ENCODE assay signal across 22 cellular contexts in the genomic region with DNA sequence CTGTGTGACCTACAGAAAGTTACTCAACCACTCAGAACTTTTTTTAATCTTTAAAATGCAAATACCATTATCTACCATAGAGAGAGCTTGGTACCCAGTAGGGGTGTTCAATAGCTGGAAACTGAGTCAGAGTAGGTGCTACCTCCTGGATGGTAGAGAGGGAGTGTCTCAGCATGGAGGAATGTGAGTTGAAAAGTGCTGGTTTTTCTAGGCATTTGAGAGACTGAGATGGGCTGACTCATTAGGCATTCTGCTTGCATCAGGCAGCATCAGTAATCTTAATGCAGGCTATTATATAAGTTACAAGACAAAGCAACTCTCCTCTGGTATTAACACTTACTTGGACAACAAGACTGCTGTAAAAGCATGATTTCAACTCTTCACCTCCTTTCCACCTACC.
DNase-seq lines count a peak whose midpoint lies in the region; FAIRE-seq and TF ChIP-seq lines count a peak whose summit lies in the region.
"Had no signal": no experiment of that assay in that cellular context is flagged by ENCODE, and none has a peak within 500 bp of the region (broad histone marks: within the 10 kb centered on the region; RNA-seq: fewer than 3 reads in every experiment).

No MANE protein-coding gene starts in this region.

- H3K27ac Mint-ChIP-seq in activated CD4-positive, alpha-beta T cell treated with anti-CD3 and anti-CD28 coated beads, Interleukin-2, amount 10 ng/mL, durations not matched to agents 24 days and 14 days, result no peak overlapping the region
- H3K27ac Mint-ChIP-seq: activated CD8-positive, alpha-beta T cell treated with anti-CD3 and anti-CD28 coated beads, Interleukin-2, amount 10 ng/mL, durations not matched to agents 7 days and 5 days; activated naive CD4-positive, alpha-beta T cell treated with anti-CD3 and anti-CD28 coated beads, Interleukin-2, amount 50 U/mL, for 24 hours; naive B cell had no signal

- H3K27ac ChIP-seq in brain microvascular endothelial cell (no peak overlapping the region), keratinocyte (ENCODE audit: control insufficient read depth, insufficient read depth, low read length) (no peak overlapping the region), left ventricle myocardium inferior (replicated peaks) (no peak overlapping the region)
- H3K27ac ChIP-seq: body of pancreas, coronary artery, KMS-11, right atrium auricular region, uterus had no signal

- dilution Hi-C loops in keratinocyte (cut with MboI; ENCODE audit: extremely low pct_ligation_motif_present, low sequenced_read_pairs), result no loop called here

- intact Hi-C loops in activated CD4-positive, alpha-beta T cell treated with anti-CD3 and anti-CD28 coated beads, Interleukin-2, amount 10 ng/mL, durations not matched to agents 24 days and 14 days (cut with micrococcal nuclease), result no loop called here
- intact Hi-C loops in left ventricle myocardium inferior (cut with micrococcal nuclease), result no loop called here

- no peak overlapping the region for H3K4me3 Mint-ChIP-seq in activated CD4-positive, alpha-beta T cell treated with anti-CD3 and anti-CD28 coated beads, Interleukin-2, amount 10 ng/mL, durations not matched to agents 24 days and 14 days
- H3K4me3 Mint-ChIP-seq: activated CD8-positive, alpha-beta T cell treated with anti-CD3 and anti-CD28 coated beads, Interleukin-2, amount 10 ng/mL, durations not matched to agents 7 days and 5 days; activated naive CD4-positive, alpha-beta T cell treated with anti-CD3 and anti-CD28 coated beads, Interleukin-2, amount 50 U/mL, for 24 hours; CD4-positive, alpha-beta memory T cell; naive B cell had no signal

- H3K9me3 ChIP-seq in keratinocyte (ENCODE audit: control insufficient read depth, low read depth, low read length) (no peaks in the 10 kb centered on the region), left ventricle myocardium inferior (replicated peaks) (no peaks in the 10 kb centered on the region)
- H3K9me3 ChIP-seq: body of pancreas, right atrium auricular region, uterus had no signal

- no peaks in the 10 kb centered on the region for H3K27me3 Mint-ChIP-seq in activated CD4-positive, alpha-beta T cell treated with anti-CD3 and anti-CD28 coated beads, Interleukin-2, amount 10 ng/mL, durations not matched to agents 24 days and 14 days
- H3K27me3 Mint-ChIP-seq: activated naive CD4-positive, alpha-beta T cell treated with anti-CD3 and anti-CD28 coated beads, Interleukin-2, amount 50 U/mL, for 24 hours had no signal

- no peaks in the 10 kb centered on the region for H3K27me3 ChIP-seq in brain microvascular endothelial cell (replicated peaks)
- H3K27me3 ChIP-seq in keratinocyte (ENCODE audit: control insufficient read depth, extremely low read depth, insufficient read depth, low read length), result no peaks in the 10 kb centered on the region
- no peaks in the 10 kb centered on the region for H3K27me3 ChIP-seq in left ventricle myocardium inferior (ENCODE audit: low read depth)
- H3K27me3 ChIP-seq: body of pancreas, right atrium auricular region, uterus had no signal

- no peak overlapping the region for H3K4me3 ChIP-seq in AG10803 (ENCODE audit: low read length)
- no peak overlapping the region for H3K4me3 ChIP-seq in brain microvascular endothelial cell (ENCODE audit: low read depth, low read length)
- no peak overlapping the region for H3K4me3 ChIP-seq in keratinocyte (ENCODE audit: control insufficient read depth in 2 of 3, extremely low read depth in 1 of 3, insufficient read depth in 2 of 3, low read depth in 1 of 3, low read length in 3 of 3)
- H3K4me3 ChIP-seq in left ventricle myocardium inferior, result no peak overlapping the region
- H3K4me3 ChIP-seq: body of pancreas, coronary artery, right atrium auricular region, uterus had no signal

- DNase-seq in AG10803 (ENCODE audit: low read depth) (peak; percentile 72), HS-5 (ENCODE audit: low read depth) (peak; percentile 19), brain microvascular endothelial cell (peak; percentile 70), keratinocyte (ENCODE audit: low read depth, low spot score) (peak; percentile 2), DMS114 treated with DMSO at 0.1 percent for 48 hours (lab: John Stamatoyannopoulos, UW; ENCODE audit: unreplicated experiment) (no peak), SKM-1 (lab: John Stamatoyannopoulos, UW; ENCODE audit: unreplicated experiment) (no peak), left ventricle myocardium inferior (no peak)
- DNase-seq in activated CD4-positive, alpha-beta T cell treated with anti-CD3 and anti-CD28 coated beads, Interleukin-2, amount 10 ng/mL, durations not matched to agents 24 days and 14 days, result no peak
- DNase-seq: activated CD8-positive, alpha-beta T cell treated with anti-CD3 and anti-CD28 coated beads, Interleukin-2, amount 10 ng/mL, durations not matched to agents 7 days and 5 days; body of pancreas; CD4-positive, alpha-beta memory T cell; foreskin melanocyte; mesenchymal stem cell; naive B cell; NCI-H1930; NCI-H510A; RPMI8226; uterus had no signal

- no peak for FAIRE-seq in keratinocyte (lab: Jason Lieb, UNC)

- H4K20me1 ChIP-seq in keratinocyte (ENCODE audit: control insufficient read depth, extremely low read depth, insufficient read depth, low read length), result no peaks in the 10 kb centered on the region

- in situ Hi-C loops in brain microvascular endothelial cell (cut with HindIII; ENCODE audit: low pct_ligation_motif_present, low sequenced_read_pairs), result no loop called here

- H3K79me2 ChIP-seq in keratinocyte (ENCODE audit: control insufficient read depth, insufficient read depth, low read length), result no peaks in the 10 kb centered on the region

- H3K4me1 ChIP-seq in keratinocyte (ENCODE audit: control insufficient read depth, extremely low read depth, insufficient read depth, low read length) (no peaks in the 10 kb centered on the region), left ventricle myocardium inferior (no peaks in the 10 kb centered on the region)
- H3K4me1 ChIP-seq: body of pancreas, right atrium auricular region, uterus had no signal

- H3K9me1 ChIP-seq in keratinocyte (ENCODE audit: control insufficient read depth, extremely low read depth, insufficient read depth, low read length), result no peaks in the 10 kb centered on the region

- H3K9me3 Mint-ChIP-seq in activated CD4-positive, alpha-beta T cell treated with anti-CD3 and anti-CD28 coated beads, Interleukin-2, amount 10 ng/mL, durations not matched to agents 24 days and 14 days, result peaks cover 3% of the 10 kb centered on the region
- H3K9me3 Mint-ChIP-seq: activated naive CD4-positive, alpha-beta T cell treated with anti-CD3 and anti-CD28 coated beads, Interleukin-2, amount 50 U/mL, for 24 hours had no signal

- no peak overlapping the region for H3K9ac ChIP-seq in keratinocyte (ENCODE audit: control insufficient read depth, extremely low read depth, insufficient read depth, low read length)
- H3K9ac ChIP-seq: KMS-11 had no signal

- no peak overlapping the region for H2AFZ ChIP-seq in keratinocyte (ENCODE audit: control insufficient read depth, low read length)

- no peak overlapping the region for H3K4me2 ChIP-seq in keratinocyte (ENCODE audit: control insufficient read depth, extremely low read depth, insufficient read depth, low read depth, low read length)
- H3K4me2 ChIP-seq: KMS-11 had no signal

- H3K4me1 Mint-ChIP-seq in activated CD4-positive, alpha-beta T cell treated with anti-CD3 and anti-CD28 coated beads, Interleukin-2, amount 10 ng/mL, durations not matched to agents 24 days and 14 days, result no peaks in the 10 kb centered on the region
- H3K4me1 Mint-ChIP-seq: activated naive CD4-positive, alpha-beta T cell treated with anti-CD3 and anti-CD28 coated beads, Interleukin-2, amount 50 U/mL, for 24 hours; CD4-positive, alpha-beta memory T cell; naive B cell had no signal

- H3K36me3 Mint-ChIP-seq in activated CD4-positive, alpha-beta T cell treated with anti-CD3 and anti-CD28 coated beads, Interleukin-2, amount 10 ng/mL, durations not matched to agents 24 days and 14 days (ENCODE audit: low read depth), result no peaks in the 10 kb centered on the region
- H3K36me3 Mint-ChIP-seq: activated naive CD4-positive, alpha-beta T cell treated with anti-CD3 and anti-CD28 coated beads, Interleukin-2, amount 50 U/mL, for 24 hours; CD4-positive, alpha-beta memory T cell; naive B cell had no signal

- TF ChIP-seq CTCF in AG10803 (conservative IDR thresholded peaks at IDR 0.05; ENCODE audit: low read length) (no peak), brain microvascular endothelial cell (IDR thresholded peaks at IDR 0.05; ENCODE audit: low read depth, low read length, missing control alignments) (no peak), keratinocyte (optimal IDR thresholded peaks at IDR 0.05 in 1 of 3, IDR thresholded peaks at IDR 0.05 in 1 of 3, conservative IDR thresholded peaks at IDR 0.05 in 1 of 3; ENCODE audit: extremely low read depth in 1 of 3, insufficient read depth in 2 of 3, low read length in 3 of 3) (no peak), left ventricle myocardium inferior (IDR thresholded peaks at IDR 0.05; ENCODE audit: borderline replicate concordance) (no peak)

- H3K36me3 ChIP-seq in brain microvascular endothelial cell (replicated peaks) (no peaks in the 10 kb centered on the region), keratinocyte (ENCODE audit: control insufficient read depth in 2 of 2, extremely low read depth in 1 of 2, insufficient read depth in 2 of 2, low read length in 2 of 2) (no peaks in the 10 kb centered on the region), left ventricle myocardium inferior (no peaks in the 10 kb centered on the region)
- H3K36me3 ChIP-seq: right atrium auricular region, uterus had no signal

Comparison
In these comparisons a context has a peak if more than half of its experiments do, and no peak if none do; other contexts are left out.
1. DNase-seq: peak in AG10803 (single experiment), HS-5 (single experiment), brain microvascular endothelial cell (single experiment) and keratinocyte (single experiment); none in DMS114 treated with DMSO at 0.1 percent for 48 hours (single experiment), activated CD4-positive, alpha-beta T cell treated with anti-CD3 and anti-CD28 coated beads, Interleukin-2, amount 10 ng/mL, durations not matched to agents 24 days and 14 days (single experiment), SKM-1 (single experiment) and left ventricle myocardium inferior (single experiment).